ENCODE assay signal across 9 cellular contexts in genomic region chr12:107618106-107618505, GRCh38.
"Had no signal": no experiment of that assay in that cellular context is flagged by ENCODE, and none has a peak within 500 bp of the region (broad histone marks: within the 10 kb centered on the region; RNA-seq: fewer than 3 reads in every experiment).

No MANE protein-coding gene starts in this region.

- H3K27ac ChIP-seq: GM23248, HL-60 had no signal

- H3K4me1 ChIP-seq: HAP-1 had no signal

- H3K9me3 ChIP-seq: HAP-1 had no signal

- H2AFZ ChIP-seq: GM23248 had no signal

- H3K27ac Mint-ChIP-seq: HFFc6, IgD-negative memory B cell had no signal

- H3K9me3 Mint-ChIP-seq: HFFc6, IgD-negative memory B cell had no signal

- H3K4me3 Mint-ChIP-seq: HFFc6, IgD-negative memory B cell had no signal

- FAIRE-seq: HepG2 had no signal

- ATAC-seq: HCT116, HepG2 had no signal

- H3K36me3 ChIP-seq: HAP-1 had no signal

- H3K9ac ChIP-seq: GM23248 had no signal

- DNase-seq: GM23248, GOT3, H7, HFFc6 had no signal

- H3K4me3 ChIP-seq: GM23248, HAP-1 had no signal
